Comparison of ENCODE assay signal across 29 cellular contexts in genomic region chr7:19094971-19095370, GRCh38. TPM values are rescaled to one million over a fixed set of nuclear protein-coding genes. Genes with fewer than 3 reads are reported as not detected.
"Had no signal": no experiment of that assay in that cellular context is flagged by ENCODE, and none has a peak within 500 bp of the region (broad histone marks: within the 10 kb centered on the region; RNA-seq: fewer than 3 reads in every experiment).

No MANE protein-coding gene starts in this region.

- H3K4me1 ChIP-seq: gastrocnemius medialis, lower lobe of right lung, prostate gland, right atrium auricular region, tibial nerve, upper lobe of left lung, uterus had no signal

- H3K27ac Mint-ChIP-seq: naive thymus-derived CD8-positive, alpha-beta T cell; nephron progenitor cell had no signal

- H3K27me3 ChIP-seq: gastrocnemius medialis, right atrium auricular region, upper lobe of left lung, uterus had no signal

- ATAC-seq: gastrocnemius medialis; left ventricle myocardium superior; lower lobe of right lung; naive thymus-derived CD8-positive, alpha-beta T cell; sciatic nerve; stimulated activated naive CD8-positive, alpha-beta T cell treated with anti-CD3 and anti-CD28 coated beads, Interleukin-15, Interleukin-2, amounts not matched to agents 100 U/mL and 50 U/mL, for 24 hours had no signal

- H3K9me3 ChIP-seq: gastrocnemius medialis, lower lobe of right lung, prostate gland, right atrium auricular region, thoracic aorta, tibial nerve, upper lobe of left lung, uterus had no signal

- H3K36me3 Mint-ChIP-seq: naive thymus-derived CD8-positive, alpha-beta T cell had no signal

- H3K36me3 ChIP-seq: gastrocnemius medialis, lower lobe of right lung, prostate gland, right atrium auricular region, thoracic aorta, tibial nerve, upper lobe of left lung, uterus had no signal

- H3K27ac ChIP-seq: gastrocnemius medialis, lower lobe of right lung, prostate gland, right atrium auricular region, thoracic aorta, tibial nerve, upper lobe of left lung, uterus had no signal

- H3K9me3 Mint-ChIP-seq: nephron progenitor cell had no signal

- H3K4me3 Mint-ChIP-seq: naive thymus-derived CD8-positive, alpha-beta T cell; nephron progenitor cell had no signal

- DNase-seq: cortex of kidney; gastrocnemius medialis; head of caudate nucleus; left ventricle myocardium superior; lower lobe of right lung; naive thymus-derived CD8-positive, alpha-beta T cell; nephron progenitor cell; nucleus accumbens; stimulated activated CD4-positive, alpha-beta T cell treated with anti-CD3 and anti-CD28 coated beads, Interleukin-12 subunit alpha, Interleukin-12 subunit beta, amount 100 ng/mL, for 4 hours; stimulated activated CD4-positive, alpha-beta T cell treated with anti-CD3 and anti-CD28 coated beads, Interleukin-1b, Interleukin-23, amount 100 ng/mL, for 48 hours; stimulated activated CD4-positive, alpha-beta T cell treated with anti-CD3 and anti-CD28 coated beads, Interleukin-4, amount 100 ng/mL, for 1 hour; stimulated activated CD8-positive, alpha-beta memory T cell treated with anti-CD3 and anti-CD28 coated beads, Interleukin-4, amount 100 ng/mL, for 48 hours; stimulated activated naive CD8-positive, alpha-beta T cell treated with anti-CD3 and anti-CD28 coated beads, Interleukin-15, Interleukin-2, amounts not matched to agents 100 U/mL and 50 U/mL, for 24 hours; substantia nigra; upper lobe of left lung; uterus had no signal

- H3K4me1 Mint-ChIP-seq: naive thymus-derived CD8-positive, alpha-beta T cell; nephron progenitor cell had no signal

- H3K4me2 ChIP-seq: smooth muscle cell had no signal

- H3K4me3 ChIP-seq: gastrocnemius medialis, lower lobe of right lung, prostate gland, right atrium auricular region, smooth muscle cell, thoracic aorta, tibial nerve, upper lobe of left lung, uterus had no signal

RNA-seq across cellular contexts. Expression of gene TWIST1, which starts 22.5 kb away (rescaled TPM):
- total RNA-seq: dermis microvascular lymphatic vessel endothelial cell; lower lobe of right lung; naive thymus-derived CD8-positive, alpha-beta T cell had no signal
- polyA plus RNA-seq: naive thymus-derived CD8-positive, alpha-beta T cell had no signal

RNA-seq across cellular contexts. Expression of gene FERD3L, which starts 50.2 kb away (rescaled TPM):
- total RNA-seq: dermis microvascular lymphatic vessel endothelial cell; gastrocnemius medialis; glomerular endothelial cell; left ventricle myocardium superior; lower lobe of right lung; mesenteric fat pad; myocyte; naive thymus-derived CD8-positive, alpha-beta T cell; osteocyte; prostate gland; right atrium auricular region; sciatic nerve; smooth muscle cell; thoracic aorta; tibial nerve; upper lobe of left lung; uterus had no signal
- polyA plus RNA-seq: esophagus; keratinocyte; naive thymus-derived CD8-positive, alpha-beta T cell; smooth muscle cell had no signal
